ENCODE assay signal across 8 cellular contexts in genomic region chr1:23960291-23960718, GRCh38. TPM values are rescaled to one million over a fixed set of nuclear protein-coding genes. Genes with fewer than 3 reads are reported as not detected.
DNase-seq lines count a peak whose midpoint lies in the region; ATAC-seq, FAIRE-seq and TF ChIP-seq lines count a peak whose summit lies in the region.

No MANE protein-coding gene starts in this region.

- intact Hi-C loops in testis (cut with DNase I; ENCODE audit: low total_unique reads): no loop called here

- DNase-seq in A549 (ENCODE audit: low read depth in 1 of 2, low spot score in 1 of 2) (no peak), HFFc6 (peak; percentile 33), astrocyte of the spinal cord (ENCODE audit: low read depth, low spot score) (peak; percentile 54), kidney tubule cell (ENCODE audit: low spot score) (peak; percentile 35), testis (no peak), GM19240 (ENCODE audit: insufficient read length, low spot score) (no peak), epidermal melanocyte (ENCODE audit: insufficient read length, low spot score) (no peak)

- no peaks in the 10 kb centered on the region for H3K36me3 ChIP-seq in testis (ENCODE audit: low read depth, missing control alignments)

- TF ChIP-seq POLR2A in A549 (IDR thresholded peaks at IDR 0.05; ENCODE audit: low read length): no peak
- no peak for TF ChIP-seq POLR2A in testis (IDR thresholded peaks at IDR 0.05)

- H3K4me1 ChIP-seq in A549 (peaks cover 42% of the 10 kb centered on the region), testis (peaks cover 10% of the 10 kb centered on the region)

- under 1% methylated on average over 9 of the region's 9 CpGs for WGBS in A549 (ENCODE audit: missing lambda C conversion rate)
- WGBS in testis, 2 donors: 0% methylated on average over 9 of the region's 9 CpGs

- H3K27me3 Mint-ChIP-seq in HFFc6 (ENCODE audit: insufficient read depth): peaks cover 4% of the 10 kb centered on the region; the same call in 1 of the 2 replicates

- H3K27ac ChIP-seq in A549 (peak overlapping the region; percentile 97 to 100), testis (peak overlapping the region; percentile 99)

- no peak for TF ChIP-seq RAD21 in A549 (conservative IDR thresholded peaks at IDR 0.05 in 1 of 2, IDR thresholded peaks at IDR 0.05 in 1 of 2)

- H3K4me3 ChIP-seq in A549 (peak overlapping the region; percentile 92), astrocyte of the spinal cord (ENCODE audit: low read depth, low read length) (peak overlapping the region; percentile 90), testis (peak overlapping the region; percentile 73 to 86)

- no peak for TF ChIP-seq CTCF in A549 (IDR thresholded peaks at IDR 0.05)
- TF ChIP-seq CTCF in HFFc6 (IDR thresholded peaks at IDR 0.05): no peak
- no peak for TF ChIP-seq CTCF in astrocyte of the spinal cord (IDR thresholded peaks at IDR 0.05; ENCODE audit: low read depth, low read length)
- TF ChIP-seq CTCF in testis (IDR thresholded peaks at IDR 0.05): no peak

- TF ChIP-seq EP300 in A549 (IDR thresholded peaks at IDR 0.05): no peak

- no peaks in the 10 kb centered on the region for H3K27me3 ChIP-seq in testis

- in situ Hi-C loops in astrocyte of the spinal cord (cut with HindIII; ENCODE audit: low sequenced_read_pairs): no loop called here

- CTCF ChIA-PET in A549 (lab: Yijun Ruan, JAX): interaction anchor here (0.5 to 2.1 kb wide), 3 partner anchors 11 to 84 kb away, joined by 3 to 8 read pairs (median 5); no protein-coding TSS in a partner anchor

- H3K4me1 Mint-ChIP-seq in HFFc6 (ENCODE audit: low read depth): peaks cover 65% of the 10 kb centered on the region

- no peaks in the 10 kb centered on the region for H3K9me3 Mint-ChIP-seq in HFFc6

- H3K9me3 ChIP-seq in A549: no peaks in the 10 kb centered on the region
- no peaks in the 10 kb centered on the region for H3K9me3 ChIP-seq in testis

- ATAC-seq in A549 (no peak), HG02970 (IDR thresholded peaks at IDR 0.05; ENCODE audit: low FRiP score, unreplicated experiment) (no peak)

- peak overlapping the region; percentile 100 for H3K27ac Mint-ChIP-seq in HFFc6

- H3K36me3 Mint-ChIP-seq in HFFc6 (ENCODE audit: low read depth): peaks cover 34% of the 10 kb centered on the region

- H3K4me3 Mint-ChIP-seq in HFFc6: peak overlapping the region; percentile 99

- no peak for FAIRE-seq in A549 (lab: Jason Lieb, UNC)

- H3K4me2 ChIP-seq in A549: peak overlapping the region; percentile 88

- POLR2A ChIA-PET in A549 (lab: Yijun Ruan, JAX): interaction anchor here (1.3 to 1.9 kb wide), 5 partner anchors 9 to 160 kb away, joined by 3 to 7 read pairs (median 4); partner anchors contain the start of genes GALE and SRSF10

TF ChIP-seq in A549, 52 proteins besides CTCF, POLR2A, EP300 and RAD21:
- TF ChIP-seq ATOH8 (CRISPR knock-in tag; IDR thresholded peaks at IDR 0.05; ENCODE audit: low read depth): no peak
- no peak for TF ChIP-seq RFX5 (IDR thresholded peaks at IDR 0.05)
- TF ChIP-seq CHD4 (IDR thresholded peaks at IDR 0.05; ENCODE audit: borderline replicate concordance): no peak
- TF ChIP-seq POLR2AphosphoS2 (conservative IDR thresholded peaks at IDR 0.05; ENCODE audit: low read length): no peak
- TF ChIP-seq USF2 (IDR thresholded peaks at IDR 0.05): no peak
- TF ChIP-seq KDM5A (IDR thresholded peaks at IDR 0.05): no peak
- no peak for TF ChIP-seq CBX8 (IDR thresholded peaks at IDR 0.05)
- no peak for TF ChIP-seq KDM1A (IDR thresholded peaks at IDR 0.05; ENCODE audit: low read depth)
- TF ChIP-seq HDAC2 (IDR thresholded peaks at IDR 0.05): no peak
- TF ChIP-seq HMGXB4 (CRISPR knock-in tag; IDR thresholded peaks at IDR 0.05; ENCODE audit: borderline replicate concordance): no peak
- no peak for TF ChIP-seq FOSB (CRISPR knock-in tag; IDR thresholded peaks at IDR 0.05)

RNA-seq across cellular contexts. Expression of gene PNRC2, which starts 0.7 kb away (rescaled TPM):
- polyA plus RNA-seq in A549 (2011; rRNA removed) (38.1 and 106 TPM in 2 replicates), A549 (2017; fragmentation: RNase III; extraction: RNeasy Plus Mini Kit Qiagen cat#74134 plus additional on column Dnase treatment) (34.4 to 37.5 TPM (median 36.1 TPM) in 3 replicates), testis (ENCODE audit: insufficient read depth, low read depth, low replicate concordance) (57.7 TPM)
- 16.8 and 21.2 TPM in 2 replicates for polyA plus RNA-seq in A549 (2012; cell fraction: cytosol; rRNA removed)
- 12.3 and 16.1 TPM in 2 replicates for polyA plus RNA-seq in A549 (2012; cell fraction: nucleus; rRNA removed)
- polyA minus RNA-seq in A549 (2011; rRNA and poly(A)+ RNA removed): 41.1 and 125 TPM in 2 replicates
- 10 to 100 TPM; 59.5 to 76.4 (median 64.0) TPM for total RNA-seq in HFFc6 (2021; fragmentation: NEBNext Ultra II Directional; extraction: Animal tissue kit (Norgen Biotek cat#: 25700))
- 10 to 100 TPM; 61.5 to 68.1 TPM for total RNA-seq in testis

RNA-seq across cellular contexts. Expression of gene SRSF10, which starts 19.8 kb away (rescaled TPM):
- 119 and 180 TPM in 2 replicates for polyA plus RNA-seq in A549 (2011; rRNA removed)
- polyA plus RNA-seq in A549 (2012; cell fraction: cytosol; rRNA removed): 79.7 and 102 TPM in 2 replicates
- 74.1 and 125 TPM in 2 replicates for polyA plus RNA-seq in A549 (2012; cell fraction: nucleus; rRNA removed)
- polyA plus RNA-seq in A549 (2017; fragmentation: RNase III; extraction: RNeasy Plus Mini Kit Qiagen cat#74134 plus additional on column Dnase treatment): 140 to 141 TPM (median 141 TPM) in 3 replicates
- polyA minus RNA-seq in A549 (2011; rRNA and poly(A)+ RNA removed): 52.7 and 59.3 TPM in 2 replicates
- 100 to 1,000 TPM in 1 of 6 experiments, 10 to 100 TPM in 5; 84.5 to 100 (median 94.8) TPM for total RNA-seq in HFFc6 (2021; fragmentation: NEBNext Ultra II Directional; extraction: Animal tissue kit (Norgen Biotek cat#: 25700))
- 100 to 1,000 TPM; 124 to 141 TPM for total RNA-seq in testis
- 113 TPM for polyA plus RNA-seq in testis (ENCODE audit: insufficient read depth, low read depth, low replicate concordance)

RNA-seq across cellular contexts. Expression of gene CNR2, which starts 47.1 kb away (rescaled TPM):
- polyA plus RNA-seq in A549 (2011; rRNA removed) (not detected in 2 replicates), A549 (2017; fragmentation: RNase III; extraction: RNeasy Plus Mini Kit Qiagen cat#74134 plus additional on column Dnase treatment) (not detected in 3 replicates), testis (ENCODE audit: insufficient read depth, low read depth, low replicate concordance) (0.20 TPM)
- polyA plus RNA-seq in A549 (2012; cell fraction: cytosol; rRNA removed): not detected in 2 replicates
- polyA plus RNA-seq in A549 (2012; cell fraction: nucleus; rRNA removed): not detected in 2 replicates
- polyA minus RNA-seq in A549 (2011; rRNA and poly(A)+ RNA removed): not detected in 2 replicates
- not detected for total RNA-seq in HFFc6 (2021; fragmentation: NEBNext Ultra II Directional; extraction: Animal tissue kit (Norgen Biotek cat#: 25700))
- total RNA-seq in testis: under 1 TPM; 0.06 to 0.08 TPM

Comparison
In these comparisons a context has a peak if more than half of its experiments do, and no peak if none do; other contexts are left out.
1. DNase-seq: peak in HFFc6 (single experiment), astrocyte of the spinal cord (single experiment) and kidney tubule cell (single experiment); none in A549 (0 of 2), testis (single experiment), GM19240 (single experiment) and epidermal melanocyte (single experiment).
2. Peak in every context shown above with its lines, with median percentiles within 50 percentile points of each other: H3K4me3 ChIP-seq.